ENCODE assay signal across 28 cellular contexts in the genomic region with DNA sequence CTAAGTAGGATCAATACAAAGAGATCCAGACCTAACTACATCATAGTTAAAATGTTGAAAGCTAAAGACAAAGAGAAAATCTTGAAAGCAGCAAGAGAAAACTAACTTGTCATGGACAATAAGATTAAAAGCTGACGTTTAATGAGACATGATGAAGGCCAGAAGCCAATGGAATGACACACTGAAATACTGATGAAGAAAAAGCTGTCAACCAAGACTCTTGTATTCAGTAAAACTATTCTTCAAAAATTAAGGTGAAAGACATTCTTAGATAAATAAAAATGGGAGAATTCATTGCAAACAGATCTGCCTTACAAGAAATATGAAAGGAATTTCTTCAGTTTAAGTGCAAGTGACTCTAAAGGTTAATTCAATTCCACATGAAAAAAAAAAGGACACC.
"Had no signal": no experiment of that assay in that cellular context is flagged by ENCODE, and none has a peak within 500 bp of the region (broad histone marks: within the 10 kb centered on the region; RNA-seq: fewer than 3 reads in every experiment).

No MANE protein-coding gene starts in this region.

- H3K4me2 ChIP-seq: hepatocyte had no signal

- H3K4me3 ChIP-seq: colonic mucosa, coronary artery, dorsolateral prefrontal cortex, esophagus muscularis mucosa, esophagus squamous epithelium, gastrocnemius medialis, gastroesophageal sphincter, heart left ventricle, heart right ventricle, hepatocyte had no signal

- H3K9me3 ChIP-seq: colonic mucosa, esophagus squamous epithelium, gastrocnemius medialis had no signal

- DNase-seq: colonic mucosa; cortex of kidney; dermis blood vessel endothelial cell; dorsolateral prefrontal cortex; effector CD4-positive, alpha-beta T cell; effector CD8-positive, alpha-beta T cell; effector memory CD4-positive, alpha-beta T cell; effector memory CD8-positive, alpha-beta T cell; endodermal cell; erythroblast; esophagus squamous epithelium; foreskin fibroblast; foreskin keratinocyte; foreskin melanocyte; gastrocnemius medialis; glutamatergic neuron; head of caudate nucleus; heart left ventricle; heart right ventricle had no signal

- H3K36me3 ChIP-seq: colonic mucosa, esophagus muscularis mucosa, esophagus squamous epithelium, gastrocnemius medialis, gastroesophageal sphincter, heart left ventricle, heart right ventricle had no signal

- H3K27ac ChIP-seq: coronary artery, dorsolateral prefrontal cortex, epithelial cell of prostate, esophagus muscularis mucosa, esophagus squamous epithelium, foreskin keratinocyte, gastrocnemius medialis, gastroesophageal sphincter, heart left ventricle, heart right ventricle, hepatocyte had no signal

- H2AFZ ChIP-seq: hepatocyte had no signal

- FAIRE-seq: endometrium, endothelial cell of umbilical vein, frontal cortex had no signal

- H3K79me2 ChIP-seq: hepatocyte had no signal

- ATAC-seq: effector memory CD8-positive, alpha-beta T cell; esophagus mucosa; foreskin keratinocyte; gastrocnemius medialis; gastroesophageal sphincter; heart left ventricle; heart right ventricle had no signal

- H3K27me3 ChIP-seq: colonic mucosa, dorsolateral prefrontal cortex, esophagus muscularis mucosa, esophagus squamous epithelium, foreskin keratinocyte, gastrocnemius medialis, gastroesophageal sphincter, heart left ventricle, heart right ventricle, hepatocyte had no signal

- H3K4me1 ChIP-seq: foreskin keratinocyte, gastrocnemius medialis had no signal
